Comparison of ENCODE assay signal across 13 cellular contexts in the genomic region with DNA sequence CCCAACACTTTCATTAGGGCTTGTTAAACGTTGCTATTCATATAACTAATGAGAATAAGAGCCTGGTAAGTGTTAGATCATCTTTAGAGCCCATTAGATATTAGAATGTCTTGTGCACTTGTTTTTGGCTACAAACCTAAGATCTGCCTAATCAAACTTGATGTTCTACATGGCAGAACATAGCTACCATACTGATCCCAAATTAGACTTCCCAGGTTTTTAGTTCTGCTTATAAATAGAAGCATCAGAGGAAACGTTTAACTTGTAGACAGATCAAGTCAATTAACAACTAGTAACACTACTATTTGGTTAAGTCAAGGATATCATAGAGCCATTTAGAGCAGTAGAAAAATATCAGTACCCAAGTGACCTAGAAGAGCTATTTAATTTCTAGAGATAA. TPM values are rescaled to one million over a fixed set of nuclear protein-coding genes. Genes with fewer than 3 reads are reported as not detected.
DNase-seq lines count a peak whose midpoint lies in the region; ATAC-seq and TF ChIP-seq lines count a peak whose summit lies in the region.
"Had no signal": no experiment of that assay in that cellular context is flagged by ENCODE, and none has a peak within 500 bp of the region (broad histone marks: within the 10 kb centered on the region; RNA-seq: fewer than 3 reads in every experiment).

No MANE protein-coding gene starts in this region.

- H3K27me3 ChIP-seq in right atrium auricular region: no peaks in the 10 kb centered on the region
- H3K27me3 ChIP-seq in heart right ventricle: no peaks in the 10 kb centered on the region
- no peaks in the 10 kb centered on the region for H3K27me3 ChIP-seq in psoas muscle (ENCODE audit: insufficient read depth in 3 of 3, low read length in 2 of 3)
- H3K27me3 ChIP-seq: BLaER1 had no signal

- H3K27ac ChIP-seq in right atrium auricular region: peak overlapping the region in 1 of 2 donors; percentile 73
- H3K27ac ChIP-seq in heart right ventricle: peak overlapping the region in 3 of 10 donors; percentile 12 to 51 (median 39)
- H3K27ac ChIP-seq in psoas muscle: peak overlapping the region; percentile 70
- H3K27ac ChIP-seq: BLaER1 had no signal

- no peak for TF ChIP-seq CTCF in right atrium auricular region (IDR thresholded peaks at IDR 0.05)
- no peak for TF ChIP-seq CTCF in heart right ventricle (IDR thresholded peaks at IDR 0.05)
- TF ChIP-seq CTCF in psoas muscle (IDR thresholded peaks at IDR 0.05): no peak

- no peak for DNase-seq in Right ventricle myocardium superior
- no peak for DNase-seq in right atrium auricular region (ENCODE audit: low spot score)
- no peak for DNase-seq in heart right ventricle
- DNase-seq in psoas muscle: no peak
- no peak for DNase-seq in DMS114 treated with DMSO at 0.1 percent for 48 hours (lab: John Stamatoyannopoulos, UW; ENCODE audit: unreplicated experiment)
- DNase-seq in NCI-H446 (lab: John Stamatoyannopoulos, UW): no peak
- DNase-seq in NCI-H2081 treated with DMSO at 0.1 percent for 48 hours (lab: John Stamatoyannopoulos, UW): no peak
- DNase-seq: 8988T; CD4-positive, alpha-beta memory T cell; DMS79 treated with DMSO at 0.1 percent for 48 hours; GF-D8 had no signal

- 18 to 29% methylated on average over 2 of the region's 2 CpGs for WGBS in heart right ventricle, 2 donors
- 14 to 19% (median 17%) methylated on average over 2 of the region's 2 CpGs for WGBS in psoas muscle, 3 donors

- H3K4me1 ChIP-seq in right atrium auricular region (peaks cover 0 to 3% of the 10 kb centered on the region in 2 donors), heart right ventricle (peaks cover 0 to 9% (median 0%) of the 10 kb centered on the region in 9 donors), psoas muscle (peaks cover 11% of the 10 kb centered on the region)
- H3K4me1 ChIP-seq: HAP-1 had no signal

- peaks cover 0 to 16% of the 10 kb centered on the region in 2 donors for H3K9me3 ChIP-seq in right atrium auricular region
- H3K9me3 ChIP-seq in heart right ventricle: peaks cover 0 to 18% (median 10%) of the 10 kb centered on the region in 11 donors
- H3K9me3 ChIP-seq in psoas muscle: no peaks in the 10 kb centered on the region
- H3K9me3 ChIP-seq: HAP-1 had no signal

- intact Hi-C loops in Right ventricle myocardium superior (cut with DNase I): no loop called here
- intact Hi-C loops in heart right ventricle (cut with DNase I): loop anchor here in 1 of 10 donors (10.0 kb wide), 1 partner anchor 368 kb away; no protein-coding TSS in a partner anchor
- intact Hi-C loops in psoas muscle (cut with DNase I): loop anchor here in 1 of 2 donors (10.0 kb wide), 1 partner anchor 368 kb away; no protein-coding TSS in a partner anchor

- H3K4me3 ChIP-seq in right atrium auricular region: no peak overlapping the region
- no peak overlapping the region for H3K4me3 ChIP-seq in heart right ventricle
- H3K4me3 ChIP-seq in psoas muscle: peak overlapping the region; percentile 11
- H3K4me3 ChIP-seq: BLaER1, HAP-1 had no signal

- H3K36me3 ChIP-seq in right atrium auricular region (no peaks in the 10 kb centered on the region), heart right ventricle (no peaks in the 10 kb centered on the region), psoas muscle (ENCODE audit: insufficient read depth in 1 of 2, low read depth in 1 of 2) (no peaks in the 10 kb centered on the region)
- H3K36me3 ChIP-seq: HAP-1 had no signal

- ATAC-seq in Right ventricle myocardium superior (ENCODE audit: poor library complexity) (peak; percentile 87), heart right ventricle (peak in 5 of 8 donors; percentile 45 to 82 (median 63)), psoas muscle (peak; percentile 42 to 79 (median 61))

RNA-seq across cellular contexts. Expression of a gene that starts 11.7 kb away (rescaled TPM):
- total RNA-seq in Right ventricle myocardium superior (114 TPM), right atrium auricular region (10 to 100 TPM; 36.1 to 44.4 TPM), heart right ventricle (100 to 1,000 TPM; 110 to 190 (median 151) TPM), psoas muscle (100 to 1,000 TPM; 197 to 236 (median 203) TPM)
- polyA plus RNA-seq in heart right ventricle (10 to 100 TPM; 21.6 to 21.7 TPM), psoas muscle (100 to 1,000 TPM in 1 of 3 donors, 10 to 100 TPM in 2; 48.5 to 124 (median 60.9) TPM)
